Comparison of ENCODE assay signal across 1 cellular context in the genomic region with DNA sequence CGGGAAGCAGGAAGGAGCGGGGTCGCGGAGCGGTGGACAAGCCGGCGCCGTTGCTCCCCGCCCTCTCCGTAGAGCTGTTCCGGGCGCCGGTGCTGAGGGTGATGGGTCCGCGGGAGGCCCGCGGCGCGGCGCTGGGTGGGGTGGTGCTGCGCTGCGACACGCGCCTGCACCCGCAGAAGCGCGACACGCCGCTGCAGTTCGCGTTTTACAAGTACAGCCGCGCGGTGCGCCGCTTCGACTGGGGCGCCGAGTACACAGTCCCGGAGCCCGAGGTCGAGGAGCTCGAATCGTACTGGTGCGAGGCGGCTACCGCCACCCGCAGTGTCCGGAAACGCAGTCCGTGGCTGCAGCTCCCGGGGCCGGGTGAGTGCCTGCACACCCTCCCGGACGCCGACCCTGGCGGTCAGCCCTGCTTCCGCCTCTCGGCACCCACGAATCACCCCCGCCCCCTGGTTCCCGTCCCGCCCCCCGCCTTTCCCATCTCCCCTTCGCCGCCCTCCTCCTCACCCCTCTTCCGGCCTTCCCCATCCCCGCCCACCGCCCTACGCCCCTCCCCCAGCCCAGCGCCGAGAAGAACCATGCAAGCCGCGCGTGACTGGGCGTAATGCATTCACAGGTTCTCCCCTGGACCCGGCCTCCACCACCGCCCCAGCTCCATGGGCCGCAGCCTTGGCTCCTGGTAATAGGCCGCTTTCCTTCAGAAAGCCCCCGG.
TF ChIP-seq lines count a peak whose summit lies in the region.

No MANE protein-coding gene starts in this region.

TF ChIP-seq in K562, 482 proteins besides CTCF, POLR2A, EP300 and RAD21 (continued from another document and continues in another):
- TF ChIP-seq, protein P1, sequence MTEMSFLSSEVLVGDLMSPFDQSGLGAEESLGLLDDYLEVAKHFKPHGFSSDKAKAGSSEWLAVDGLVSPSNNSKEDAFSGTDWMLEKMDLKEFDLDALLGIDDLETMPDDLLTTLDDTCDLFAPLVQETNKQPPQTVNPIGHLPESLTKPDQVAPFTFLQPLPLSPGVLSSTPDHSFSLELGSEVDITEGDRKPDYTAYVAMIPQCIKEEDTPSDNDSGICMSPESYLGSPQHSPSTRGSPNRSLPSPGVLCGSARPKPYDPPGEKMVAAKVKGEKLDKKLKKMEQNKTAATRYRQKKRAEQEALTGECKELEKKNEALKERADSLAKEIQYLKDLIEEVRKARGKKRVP (CRISPR knock-in tag; IDR thresholded peaks at IDR 0.05) = no peak
- TF ChIP-seq MAFG (tag; conservative IDR thresholded peaks at IDR 0.05) (no peak), EZH2 (IDR thresholded peaks at IDR 0.05; ENCODE audit: borderline replicate concordance, low read depth, low read length) (no peak), CSDE1 (IDR thresholded peaks at IDR 0.05) (peak in 1 of 2 experiments; percentile 47; a peak in 1 of 4 replicates), TAF7 (tag; IDR thresholded peaks at IDR 0.05) (no peak; the same call in 1 of the 2 replicates), TFAM (CRISPR knock-in tag; conservative IDR thresholded peaks at IDR 0.05) (no peak), FOXJ2 (tag; IDR thresholded peaks at IDR 0.05) (no peak), ETV1 (tag; conservative IDR thresholded peaks at IDR 0.05; ENCODE audit: low read depth) (peak; percentile 74), PHF8 (IDR thresholded peaks at IDR 0.05; ENCODE audit: borderline replicate concordance, low read length) (peak; percentile 93), ZSCAN29 (IDR thresholded peaks at IDR 0.05) (peak; percentile 51; the same call in 1 of the 2 replicates), ZNF507 (tag; conservative IDR thresholded peaks at IDR 0.05) (no peak), CBX5 (IDR thresholded peaks at IDR 0.05; ENCODE audit: borderline replicate concordance, low read depth) (0 out of 2 replicates have a peak, but pooled peaks have one; percentile 30), YY1 (IDR thresholded peaks at IDR 0.05; ENCODE audit: borderline replicate concordance in 1 of 3, control insufficient read depth in 1 of 3, extremely low read depth in 1 of 3, insufficient read depth in 3 of 3, insufficient read length in 1 of 3, insufficient replicate concordance in 2 of 3, low read depth in 1 of 3, low read length in 2 of 3) (peak in 2 of 3 experiments; percentile 71 to 75), SMARCA5 (IDR thresholded peaks at IDR 0.05) (no peak), ZNF3 (CRISPR knock-in tag; IDR thresholded peaks at IDR 0.05) (no peak), PHF20 (IDR thresholded peaks at IDR 0.05; ENCODE audit: partially characterized antibody) (peak; percentile 43), PCBP1 (IDR thresholded peaks at IDR 0.05; ENCODE audit: low read depth, low read length, poor library complexity, severe bottlenecking) (peak; percentile 80), RNF2 (IDR thresholded peaks at IDR 0.05) (peak; percentile 38; the same call in 1 of the 2 replicates), COPS2 (conservative IDR thresholded peaks at IDR 0.05) (no peak), HNRNPH1 (optimal IDR thresholded peaks at IDR 0.05; ENCODE audit: low read depth, low read length) (no peak), ETV5 (CRISPR knock-in tag; IDR thresholded peaks at IDR 0.05; ENCODE audit: low read depth) (peak; percentile 92), FOXK2 (conservative IDR thresholded peaks at IDR 0.05 in 1 of 2, IDR thresholded peaks at IDR 0.05 in 1 of 2; ENCODE audit: low read depth in 2 of 2) (no peak), RBM17 (IDR thresholded peaks at IDR 0.05; ENCODE audit: borderline replicate concordance, low read depth, low read length) (no peak), NFRKB (IDR thresholded peaks at IDR 0.05; ENCODE audit: low read depth) (peak; percentile 2), ZNF282 (CRISPR knock-in tag; IDR thresholded peaks at IDR 0.05) (no peak), ZNF146 (CRISPR knock-in tag; IDR thresholded peaks at IDR 0.05; ENCODE audit: unreplicated experiment) (no peak), GTF2A2 (tag; IDR thresholded peaks at IDR 0.05) (no peak), MIER1 (IDR thresholded peaks at IDR 0.05; ENCODE audit: low read depth) (no peak), PRMT5 (CRISPR knock-in tag; IDR thresholded peaks at IDR 0.05) (no peak), POLR3G (IDR thresholded peaks at IDR 0.05; ENCODE audit: extremely low read depth, insufficient read length, insufficient replicate concordance) (no peak), SREBF1 (IDR thresholded peaks at IDR 0.05; ENCODE audit: borderline replicate concordance, low read depth, low read length) (no peak), ZNF778 (CRISPR knock-in tag; IDR thresholded peaks at IDR 0.05) (no peak), GATAD2B (IDR thresholded peaks at IDR 0.05; ENCODE audit: borderline replicate concordance) (peak; percentile 31; the same call in 1 of the 2 replicates), KDM2B (CRISPR knock-in tag; IDR thresholded peaks at IDR 0.05) (peak; percentile 42; the same call in 1 of the 2 replicates), KDM5B (IDR thresholded peaks at IDR 0.05; ENCODE audit: insufficient replicate concordance, low read depth, low read length) (peak; percentile 76), HDAC2 (IDR thresholded peaks at IDR 0.05) (no peak), POLR2H (tag; IDR thresholded peaks at IDR 0.05; ENCODE audit: low read depth) (peak; percentile 83), KLF1 (tag; IDR thresholded peaks at IDR 0.05) (no peak)
- TF ChIP-seq, protein P2, sequence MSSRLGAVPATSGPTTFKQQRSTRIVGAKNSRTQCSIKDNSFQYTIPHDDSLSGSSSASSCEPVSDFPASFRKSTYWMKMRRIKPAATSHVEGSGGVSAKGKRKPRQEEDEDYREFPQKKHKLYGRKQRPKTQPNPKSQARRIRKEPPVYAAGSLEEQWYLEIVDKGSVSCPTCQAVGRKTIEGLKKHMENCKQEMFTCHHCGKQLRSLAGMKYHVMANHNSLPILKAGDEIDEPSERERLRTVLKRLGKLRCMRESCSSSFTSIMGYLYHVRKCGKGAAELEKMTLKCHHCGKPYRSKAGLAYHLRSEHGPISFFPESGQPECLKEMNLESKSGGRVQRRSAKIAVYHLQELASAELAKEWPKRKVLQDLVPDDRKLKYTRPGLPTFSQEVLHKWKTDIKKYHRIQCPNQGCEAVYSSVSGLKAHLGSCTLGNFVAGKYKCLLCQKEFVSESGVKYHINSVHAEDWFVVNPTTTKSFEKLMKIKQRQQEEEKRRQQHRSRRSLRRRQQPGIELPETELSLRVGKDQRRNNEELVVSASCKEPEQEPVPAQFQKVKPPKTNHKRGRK (tag; IDR thresholded peaks at IDR 0.05) = no peak
- TF ChIP-seq, protein P3, sequence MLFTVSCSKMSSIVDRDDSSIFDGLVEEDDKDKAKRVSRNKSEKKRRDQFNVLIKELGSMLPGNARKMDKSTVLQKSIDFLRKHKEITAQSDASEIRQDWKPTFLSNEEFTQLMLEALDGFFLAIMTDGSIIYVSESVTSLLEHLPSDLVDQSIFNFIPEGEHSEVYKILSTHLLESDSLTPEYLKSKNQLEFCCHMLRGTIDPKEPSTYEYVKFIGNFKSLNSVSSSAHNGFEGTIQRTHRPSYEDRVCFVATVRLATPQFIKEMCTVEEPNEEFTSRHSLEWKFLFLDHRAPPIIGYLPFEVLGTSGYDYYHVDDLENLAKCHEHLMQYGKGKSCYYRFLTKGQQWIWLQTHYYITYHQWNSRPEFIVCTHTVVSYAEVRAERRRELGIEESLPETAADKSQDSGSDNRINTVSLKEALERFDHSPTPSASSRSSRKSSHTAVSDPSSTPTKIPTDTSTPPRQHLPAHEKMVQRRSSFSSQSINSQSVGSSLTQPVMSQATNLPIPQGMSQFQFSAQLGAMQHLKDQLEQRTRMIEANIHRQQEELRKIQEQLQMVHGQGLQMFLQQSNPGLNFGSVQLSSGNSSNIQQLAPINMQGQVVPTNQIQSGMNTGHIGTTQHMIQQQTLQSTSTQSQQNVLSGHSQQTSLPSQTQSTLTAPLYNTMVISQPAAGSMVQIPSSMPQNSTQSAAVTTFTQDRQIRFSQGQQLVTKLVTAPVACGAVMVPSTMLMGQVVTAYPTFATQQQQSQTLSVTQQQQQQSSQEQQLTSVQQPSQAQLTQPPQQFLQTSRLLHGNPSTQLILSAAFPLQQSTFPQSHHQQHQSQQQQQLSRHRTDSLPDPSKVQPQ (CRISPR knock-in tag; IDR thresholded peaks at IDR 0.05; ENCODE audit: borderline replicate concordance) = no peak
- TF ChIP-seq, protein P4, sequence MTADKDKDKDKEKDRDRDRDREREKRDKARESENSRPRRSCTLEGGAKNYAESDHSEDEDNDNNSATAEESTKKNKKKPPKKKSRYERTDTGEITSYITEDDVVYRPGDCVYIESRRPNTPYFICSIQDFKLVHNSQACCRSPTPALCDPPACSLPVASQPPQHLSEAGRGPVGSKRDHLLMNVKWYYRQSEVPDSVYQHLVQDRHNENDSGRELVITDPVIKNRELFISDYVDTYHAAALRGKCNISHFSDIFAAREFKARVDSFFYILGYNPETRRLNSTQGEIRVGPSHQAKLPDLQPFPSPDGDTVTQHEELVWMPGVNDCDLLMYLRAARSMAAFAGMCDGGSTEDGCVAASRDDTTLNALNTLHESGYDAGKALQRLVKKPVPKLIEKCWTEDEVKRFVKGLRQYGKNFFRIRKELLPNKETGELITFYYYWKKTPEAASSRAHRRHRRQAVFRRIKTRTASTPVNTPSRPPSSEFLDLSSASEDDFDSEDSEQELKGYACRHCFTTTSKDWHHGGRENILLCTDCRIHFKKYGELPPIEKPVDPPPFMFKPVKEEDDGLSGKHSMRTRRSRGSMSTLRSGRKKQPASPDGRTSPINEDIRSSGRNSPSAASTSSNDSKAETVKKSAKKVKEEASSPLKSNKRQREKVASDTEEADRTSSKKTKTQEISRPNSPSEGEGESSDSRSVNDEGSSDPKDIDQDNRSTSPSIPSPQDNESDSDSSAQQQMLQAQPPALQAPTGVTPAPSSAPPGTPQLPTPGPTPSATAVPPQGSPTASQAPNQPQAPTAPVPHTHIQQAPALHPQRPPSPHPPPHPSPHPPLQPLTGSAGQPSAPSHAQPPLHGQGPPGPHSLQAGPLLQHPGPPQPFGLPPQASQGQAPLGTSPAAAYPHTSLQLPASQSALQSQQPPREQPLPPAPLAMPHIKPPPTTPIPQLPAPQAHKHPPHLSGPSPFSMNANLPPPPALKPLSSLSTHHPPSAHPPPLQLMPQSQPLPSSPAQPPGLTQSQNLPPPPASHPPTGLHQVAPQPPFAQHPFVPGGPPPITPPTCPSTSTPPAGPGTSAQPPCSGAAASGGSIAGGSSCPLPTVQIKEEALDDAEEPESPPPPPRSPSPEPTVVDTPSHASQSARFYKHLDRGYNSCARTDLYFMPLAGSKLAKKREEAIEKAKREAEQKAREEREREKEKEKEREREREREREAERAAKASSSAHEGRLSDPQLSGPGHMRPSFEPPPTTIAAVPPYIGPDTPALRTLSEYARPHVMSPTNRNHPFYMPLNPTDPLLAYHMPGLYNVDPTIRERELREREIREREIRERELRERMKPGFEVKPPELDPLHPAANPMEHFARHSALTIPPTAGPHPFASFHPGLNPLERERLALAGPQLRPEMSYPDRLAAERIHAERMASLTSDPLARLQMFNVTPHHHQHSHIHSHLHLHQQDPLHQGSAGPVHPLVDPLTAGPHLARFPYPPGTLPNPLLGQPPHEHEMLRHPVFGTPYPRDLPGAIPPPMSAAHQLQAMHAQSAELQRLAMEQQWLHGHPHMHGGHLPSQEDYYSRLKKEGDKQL (CRISPR knock-in tag; IDR thresholded peaks at IDR 0.05; ENCODE audit: borderline replicate concordance) = no peak
- TF ChIP-seq, protein P5, sequence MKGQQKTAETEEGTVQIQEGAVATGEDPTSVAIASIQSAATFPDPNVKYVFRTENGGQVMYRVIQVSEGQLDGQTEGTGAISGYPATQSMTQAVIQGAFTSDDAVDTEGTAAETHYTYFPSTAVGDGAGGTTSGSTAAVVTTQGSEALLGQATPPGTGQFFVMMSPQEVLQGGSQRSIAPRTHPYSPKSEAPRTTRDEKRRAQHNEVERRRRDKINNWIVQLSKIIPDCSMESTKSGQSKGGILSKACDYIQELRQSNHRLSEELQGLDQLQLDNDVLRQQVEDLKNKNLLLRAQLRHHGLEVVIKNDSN (CRISPR knock-in tag; IDR thresholded peaks at IDR 0.05) = no peak; the same call in 1 of the 2 replicates
- TF ChIP-seq, protein P6, sequence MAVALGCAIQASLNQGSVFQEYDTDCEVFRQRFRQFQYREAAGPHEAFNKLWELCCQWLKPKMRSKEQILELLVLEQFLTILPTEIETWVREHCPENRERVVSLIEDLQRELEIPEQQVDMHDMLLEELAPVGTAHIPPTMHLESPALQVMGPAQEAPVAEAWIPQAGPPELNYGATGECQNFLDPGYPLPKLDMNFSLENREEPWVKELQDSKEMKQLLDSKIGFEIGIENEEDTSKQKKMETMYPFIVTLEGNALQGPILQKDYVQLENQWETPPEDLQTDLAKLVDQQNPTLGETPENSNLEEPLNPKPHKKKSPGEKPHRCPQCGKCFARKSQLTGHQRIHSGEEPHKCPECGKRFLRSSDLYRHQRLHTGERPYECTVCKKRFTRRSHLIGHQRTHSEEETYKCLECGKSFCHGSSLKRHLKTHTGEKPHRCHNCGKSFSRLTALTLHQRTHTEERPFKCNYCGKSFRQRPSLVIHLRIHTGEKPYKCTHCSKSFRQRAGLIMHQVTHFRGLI (CRISPR knock-in tag; IDR thresholded peaks at IDR 0.05) = no peak
- TF ChIP-seq, protein P7, sequence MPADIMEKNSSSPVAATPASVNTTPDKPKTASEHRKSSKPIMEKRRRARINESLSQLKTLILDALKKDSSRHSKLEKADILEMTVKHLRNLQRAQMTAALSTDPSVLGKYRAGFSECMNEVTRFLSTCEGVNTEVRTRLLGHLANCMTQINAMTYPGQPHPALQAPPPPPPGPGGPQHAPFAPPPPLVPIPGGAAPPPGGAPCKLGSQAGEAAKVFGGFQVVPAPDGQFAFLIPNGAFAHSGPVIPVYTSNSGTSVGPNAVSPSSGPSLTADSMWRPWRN (IDR thresholded peaks at IDR 0.05; ENCODE audit: low read depth) = no peak
- TF ChIP-seq, protein P8, sequence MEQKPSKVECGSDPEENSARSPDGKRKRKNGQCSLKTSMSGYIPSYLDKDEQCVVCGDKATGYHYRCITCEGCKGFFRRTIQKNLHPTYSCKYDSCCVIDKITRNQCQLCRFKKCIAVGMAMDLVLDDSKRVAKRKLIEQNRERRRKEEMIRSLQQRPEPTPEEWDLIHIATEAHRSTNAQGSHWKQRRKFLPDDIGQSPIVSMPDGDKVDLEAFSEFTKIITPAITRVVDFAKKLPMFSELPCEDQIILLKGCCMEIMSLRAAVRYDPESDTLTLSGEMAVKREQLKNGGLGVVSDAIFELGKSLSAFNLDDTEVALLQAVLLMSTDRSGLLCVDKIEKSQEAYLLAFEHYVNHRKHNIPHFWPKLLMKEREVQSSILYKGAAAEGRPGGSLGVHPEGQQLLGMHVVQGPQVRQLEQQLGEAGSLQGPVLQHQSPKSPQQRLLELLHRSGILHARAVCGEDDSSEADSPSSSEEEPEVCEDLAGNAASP (IDR thresholded peaks at IDR 0.05) = no peak
- TF ChIP-seq, protein P9, sequence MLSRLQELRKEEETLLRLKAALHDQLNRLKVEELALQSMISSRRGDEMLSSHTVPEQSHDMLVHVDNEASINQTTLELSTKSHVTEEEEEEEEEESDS (CRISPR knock-in tag; IDR thresholded peaks at IDR 0.05) = no peak
- TF ChIP-seq, protein P10, sequence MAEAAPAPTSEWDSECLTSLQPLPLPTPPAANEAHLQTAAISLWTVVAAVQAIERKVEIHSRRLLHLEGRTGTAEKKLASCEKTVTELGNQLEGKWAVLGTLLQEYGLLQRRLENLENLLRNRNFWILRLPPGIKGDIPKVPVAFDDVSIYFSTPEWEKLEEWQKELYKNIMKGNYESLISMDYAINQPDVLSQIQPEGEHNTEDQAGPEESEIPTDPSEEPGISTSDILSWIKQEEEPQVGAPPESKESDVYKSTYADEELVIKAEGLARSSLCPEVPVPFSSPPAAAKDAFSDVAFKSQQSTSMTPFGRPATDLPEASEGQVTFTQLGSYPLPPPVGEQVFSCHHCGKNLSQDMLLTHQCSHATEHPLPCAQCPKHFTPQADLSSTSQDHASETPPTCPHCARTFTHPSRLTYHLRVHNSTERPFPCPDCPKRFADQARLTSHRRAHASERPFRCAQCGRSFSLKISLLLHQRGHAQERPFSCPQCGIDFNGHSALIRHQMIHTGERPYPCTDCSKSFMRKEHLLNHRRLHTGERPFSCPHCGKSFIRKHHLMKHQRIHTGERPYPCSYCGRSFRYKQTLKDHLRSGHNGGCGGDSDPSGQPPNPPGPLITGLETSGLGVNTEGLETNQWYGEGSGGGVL (CRISPR knock-in tag; IDR thresholded peaks at IDR 0.05) = no peak
